ENCODE assay signal across 20 cellular contexts in the genomic region with DNA sequence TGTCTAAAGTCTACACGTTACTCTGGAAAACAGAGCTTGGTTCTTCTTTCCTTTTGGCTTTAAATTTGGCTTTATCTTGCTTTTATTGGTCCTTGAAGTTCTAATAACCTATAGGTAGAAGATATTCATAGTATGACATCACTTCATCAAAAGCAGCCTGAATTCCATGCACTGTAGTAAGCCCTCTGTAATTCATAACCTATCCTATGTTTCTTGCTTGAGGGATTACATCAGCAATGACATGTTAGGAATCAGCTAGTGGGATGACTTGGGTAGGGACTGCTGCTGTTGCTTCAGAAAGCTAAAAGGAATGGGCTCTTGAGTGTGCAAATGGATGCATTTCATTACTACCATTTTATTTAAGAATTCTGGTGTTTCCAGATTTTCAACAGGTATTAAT.
DNase-seq lines count a peak whose midpoint lies in the region; ATAC-seq and TF ChIP-seq lines count a peak whose summit lies in the region.
"Had no signal": no experiment of that assay in that cellular context is flagged by ENCODE, and none has a peak within 500 bp of the region (broad histone marks: within the 10 kb centered on the region; RNA-seq: fewer than 3 reads in every experiment).

No MANE protein-coding gene starts in this region.

- in situ Hi-C loops in GM23248 (cut with MboI): no loop called here

- no peak overlapping the region for H3K4me3 ChIP-seq in GM23248
- H3K4me3 ChIP-seq in ascending aorta: no peak overlapping the region
- H3K4me3 ChIP-seq: A549, GM12878, PC-9 had no signal

- DNase-seq in GM23248 (peak; percentile 30), ascending aorta (ENCODE audit: low spot score in 2 of 2) (no peak), fibroblast of peridontal ligament (ENCODE audit: extremely low read depth) (peak; percentile 47), COR-L47 (lab: John Stamatoyannopoulos, UW) (no peak)
- DNase-seq: BE2C, HCEC 1CT, KBM-7, NCI-H1092 treated with DMSO at 0.1 percent for 48 hours, NCI-H1436 treated with DMSO at 0.1 percent for 48 hours, NCI-H1930, NCI-H69, PC-9, SIG-M5 had no signal

- ATAC-seq in HG03442 (IDR thresholded peaks at IDR 0.05; ENCODE audit: unreplicated experiment) (no peak), GM19351 (IDR thresholded peaks at IDR 0.05; ENCODE audit: unreplicated experiment) (no peak), GM21528 (IDR thresholded peaks at IDR 0.05; ENCODE audit: low FRiP score, unreplicated experiment) (no peak)
- ATAC-seq: A549, GM12878, SK-N-SH treated with all-trans-retinoic acid at 6 μM for 48 hours had no signal

- H3K4me1 ChIP-seq in GM23248 (ENCODE audit: insufficient read depth): no peaks in the 10 kb centered on the region
- peaks cover 0 to 43% of the 10 kb centered on the region in 2 donors for H3K4me1 ChIP-seq in ascending aorta
- H3K4me1 ChIP-seq: A549, BE2C had no signal

- H3K4me2 ChIP-seq in GM23248 (ENCODE audit: unreplicated experiment): no peak overlapping the region
- H3K4me2 ChIP-seq: A549, PC-9 had no signal

- no peaks in the 10 kb centered on the region for H3K9me2 ChIP-seq in GM23248 (ENCODE audit: insufficient read depth)

- no peaks in the 10 kb centered on the region for H4K20me1 ChIP-seq in GM23248 (ENCODE audit: insufficient read depth)

- no peaks in the 10 kb centered on the region for H3F3A ChIP-seq in GM23248 (ENCODE audit: insufficient read depth)

- no peak overlapping the region for H3K27ac ChIP-seq in GM23248
- H3K27ac ChIP-seq in ascending aorta: peak overlapping the region; percentile 90
- H3K27ac ChIP-seq: A549, PC-9, RWPE1 had no signal

- no peaks in the 10 kb centered on the region for H3K9me3 ChIP-seq in GM23248 (ENCODE audit: low read depth)
- H3K9me3 ChIP-seq in ascending aorta: no peaks in the 10 kb centered on the region
- H3K9me3 ChIP-seq: A549, BE2C had no signal

- H2AFZ ChIP-seq in GM23248: no peak overlapping the region
- H2AFZ ChIP-seq: PC-9 had no signal

- H3K36me3 ChIP-seq in GM23248 (ENCODE audit: low read depth): no peaks in the 10 kb centered on the region
- H3K36me3 ChIP-seq in ascending aorta: no peaks in the 10 kb centered on the region
- H3K36me3 ChIP-seq: BE2C had no signal

- H3K79me2 ChIP-seq in GM23248 (ENCODE audit: insufficient read depth): no peaks in the 10 kb centered on the region

- H3K9ac ChIP-seq in GM23248: no peak overlapping the region

- H3K27me3 ChIP-seq in GM23248 (replicated peaks; ENCODE audit: insufficient read depth) (no peaks in the 10 kb centered on the region), ascending aorta (no peaks in the 10 kb centered on the region)
- H3K27me3 ChIP-seq: BE2C had no signal

- intact Hi-C loops in ascending aorta (cut with DNase I): no loop called here

- no peak for TF ChIP-seq CTCF in ascending aorta (IDR thresholded peaks at IDR 0.05)

- whole genome bisulfite sequencing in GM23248 (ENCODE audit: low coverage in 1 of 2, low lambda C conversion rate in 2 of 2, missing lambda C conversion rate in 2 of 2), 2 experiments: 88 to 95% methylated on average over 1 of the region's 1 CpG

Comparison
In these comparisons a context has a peak if more than half of its experiments do, and no peak if none do; other contexts are left out.
1. DNase-seq: peak in GM23248 (single experiment) and fibroblast of peridontal ligament (single experiment); none in ascending aorta (0 of 2) and COR-L47 (single experiment).